32 cellular contexts compared by ENCODE assay signal in the genomic region with DNA sequence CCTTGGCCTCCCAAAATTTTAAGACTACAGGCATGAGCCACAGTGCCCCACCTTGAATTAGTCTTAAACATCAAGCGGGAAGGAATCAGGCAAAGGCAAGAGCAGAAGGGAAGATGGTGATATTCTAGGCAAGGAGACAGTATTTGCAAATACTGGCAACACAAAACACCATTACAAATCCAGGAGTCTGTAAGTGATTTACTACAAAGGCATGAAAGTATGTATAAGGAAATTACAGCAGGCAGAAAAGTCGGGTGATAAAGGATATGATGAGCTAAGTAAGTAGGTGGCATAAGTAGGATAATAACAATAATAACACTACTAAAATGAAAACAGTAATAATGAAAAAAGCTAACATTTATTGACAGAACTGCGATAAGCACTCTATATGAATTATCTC.
"Had no signal": no experiment of that assay in that cellular context is flagged by ENCODE, and none has a peak within 500 bp of the region (broad histone marks: within the 10 kb centered on the region; RNA-seq: fewer than 3 reads in every experiment).

No MANE protein-coding gene starts in this region.

- H3K36me3 ChIP-seq: breast epithelium, cardiac muscle cell, colonic mucosa, WERI-Rb-1 had no signal

- H3K27ac Mint-ChIP-seq: activated B cell treated with CpG ODN at 0.5 μM for 24 hours; activated CD8-positive, alpha-beta T cell treated with anti-CD3 and anti-CD28 coated beads for 36 hours; activated T-helper 17 cell treated with anti-CD3 and anti-CD28 coated beads, Interleukin-2, amount 50 U/mL, for 72 hours; brain; T-helper 17 cell; T-helper 2 cell treated with Interferon-gamma antibody and Interleukin-4, amounts not matched to agents 5 μg/mL and 100 μg/mL, for 36 hours had no signal

- H3K27ac ChIP-seq: breast epithelium, cardiac muscle cell, colonic mucosa, WERI-Rb-1 had no signal

- FAIRE-seq: endometrium, frontal cortex had no signal

- H3K4me3 ChIP-seq: breast epithelium, cardiac muscle cell, colonic mucosa had no signal

- H3K9me3 Mint-ChIP-seq: activated B cell treated with CpG ODN at 0.5 μM for 24 hours; activated CD8-positive, alpha-beta T cell treated with anti-CD3 and anti-CD28 coated beads for 36 hours; activated T-cell treated with anti-CD3 and anti-CD28 coated beads, Interleukin-2, amount 50 U/mL, for 4 hours; activated T-helper 17 cell treated with anti-CD3 and anti-CD28 coated beads, Interleukin-2, amount 50 U/mL, for 72 hours; brain; T-helper 2 cell treated with Interferon-gamma antibody and Interleukin-4, amounts not matched to agents 5 μg/mL and 100 μg/mL, for 36 hours had no signal

- H3K4me3 Mint-ChIP-seq: activated B cell treated with CpG ODN at 0.5 μM for 24 hours; activated CD8-positive, alpha-beta T cell treated with anti-CD3 and anti-CD28 coated beads for 36 hours; activated naive CD8-positive, alpha-beta T cell; activated T-cell treated with anti-CD3 and anti-CD28 coated beads, Interleukin-2, amount 50 U/mL, for 4 hours; activated T-helper 17 cell treated with anti-CD3 and anti-CD28 coated beads, Interleukin-2, amount 50 U/mL, for 72 hours; brain; T-helper 17 cell; T-helper 2 cell treated with Interferon-gamma antibody and Interleukin-4, amounts not matched to agents 5 μg/mL and 100 μg/mL, for 36 hours had no signal

- H3K9me3 ChIP-seq: breast epithelium, colonic mucosa had no signal

- H3K27me3 ChIP-seq: breast epithelium, cardiac muscle cell, colonic mucosa had no signal

- H3K36me3 Mint-ChIP-seq: activated naive CD8-positive, alpha-beta T cell; brain had no signal

- H3K27me3 Mint-ChIP-seq: activated B cell treated with CpG ODN at 0.5 μM for 24 hours; activated CD8-positive, alpha-beta T cell treated with anti-CD3 and anti-CD28 coated beads for 36 hours; activated naive CD8-positive, alpha-beta T cell; activated T-helper 17 cell treated with anti-CD3 and anti-CD28 coated beads, Interleukin-2, amount 50 U/mL, for 72 hours; brain; T-helper 17 cell had no signal

- DNase-seq: activated B cell treated with CpG ODN at 0.5 μM for 24 hours; activated CD4-positive, alpha-beta T cell treated with anti-CD3 and anti-CD28 coated beads for 48 hours; activated CD4-positive, alpha-beta T cell treated with anti-CD3 and anti-CD28 coated beads, Interleukin-2, amount 50 U/mL, for 1 hour; activated CD4-positive, alpha-beta T cell treated with anti-CD3 and anti-CD28 coated beads, Interleukin-2, amount 50 U/mL, for 48 hours; activated CD8-positive, alpha-beta memory T cell treated with anti-CD3 and anti-CD28 coated beads for 24 hours; activated CD8-positive, alpha-beta T cell treated with anti-CD3 and anti-CD28 coated beads for 36 hours; activated effector memory CD4-positive, alpha-beta T cell treated with Interleukin-2 at 50 U/mL for 16 hours; activated gamma-delta T cell treated with Interleukin-2 at 50 U/mL for 16 hours; activated naive CD4-positive, alpha-beta T cell treated with anti-CD3 and anti-CD28 coated beads, Interleukin-2, amount 50 U/mL, for 16 hours; activated naive CD4-positive, alpha-beta T cell treated with Interleukin-2 at 50 U/mL for 16 hours; activated T-cell treated with anti-CD3 and anti-CD28 coated beads, Interleukin-2, amount 50 U/mL, for 4 hours; amygdala; aorta; central memory CD4-positive, alpha-beta T cell; cerebellar nuclear complex; colonic mucosa; effector CD8-positive, alpha-beta T cell; foreskin fibroblast; head of caudate nucleus; T-helper 17 cell; T1000; WERI-Rb-1 had no signal

- ATAC-seq: activated CD4-positive, CD25-positive, alpha-beta regulatory T cell treated with anti-CD3 and anti-CD28 coated beads, Interleukin-2, amount 50 U/mL, for 24 hours; activated CD8-positive, alpha-beta T cell treated with anti-CD3 and anti-CD28 coated beads for 36 hours; activated T-cell treated with anti-CD3 and anti-CD28 coated beads, Interleukin-2, amount 50 U/mL, for 4 hours; activated T-helper 17 cell treated with anti-CD3 and anti-CD28 coated beads, Interleukin-2, amount 50 U/mL, for 72 hours; esophagus mucosa; T-helper 17 cell had no signal
